Comparison of ENCODE assay signal across 7 cellular contexts in genomic region chr20:2956480-2956879, GRCh38.
"Had no signal": no experiment of that assay in that cellular context is flagged by ENCODE, and none has a peak within 500 bp of the region (broad histone marks: within the 10 kb centered on the region; RNA-seq: fewer than 3 reads in every experiment).

No MANE protein-coding gene starts in this region.

- H3K4me3 ChIP-seq: GM12878 had no signal

- ATAC-seq: GM12878 had no signal

- DNase-seq: GDM1, GF-D8 had no signal

- FAIRE-seq: G401.6, GM12878, GM12891, GM12892, GM18507 had no signal
